ENCODE assay signal across 1 cellular context in the genomic region with DNA sequence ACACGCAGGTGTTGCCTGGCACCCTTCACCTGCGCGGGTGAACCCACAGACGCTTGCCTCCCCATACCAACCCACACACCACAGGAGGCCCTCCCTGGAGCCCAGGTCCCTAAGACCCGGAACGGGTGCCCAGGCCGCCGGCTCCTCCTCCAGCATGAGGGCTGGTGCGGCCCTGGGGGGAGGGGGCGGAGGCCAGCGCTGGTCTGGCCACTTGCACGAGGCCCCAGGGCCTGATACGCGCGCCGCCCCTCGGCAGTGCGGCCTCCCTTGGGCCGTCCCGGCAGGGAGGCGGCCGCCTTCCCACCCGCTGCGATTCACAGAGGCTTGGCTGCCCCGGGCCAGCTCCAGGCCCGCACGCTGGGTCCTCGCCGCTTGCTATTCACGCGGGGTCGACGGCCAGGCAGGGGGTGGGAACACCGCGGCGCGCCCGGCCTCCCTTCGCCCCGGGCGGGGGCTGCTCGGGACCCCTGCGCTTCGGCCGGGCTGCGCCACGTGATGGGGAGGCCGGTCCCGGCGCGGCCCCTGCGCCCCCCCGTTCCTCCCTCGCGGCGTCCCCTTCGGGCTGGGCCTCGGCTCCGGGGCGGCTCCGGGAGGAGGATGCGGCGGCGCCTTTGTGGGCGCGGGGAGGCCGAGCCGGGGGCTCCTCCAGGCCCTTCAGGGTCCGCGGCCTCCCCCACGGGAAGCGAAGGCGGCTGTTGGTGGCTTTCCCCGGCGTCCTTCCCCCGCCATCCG.
TF ChIP-seq lines count a peak whose summit lies in the region.

No MANE protein-coding gene starts in this region.

TF ChIP-seq in HepG2, 621 proteins besides CTCF, POLR2A, EP300 and RAD21 (continued from another document and continues in another):
- TF ChIP-seq, protein P1, sequence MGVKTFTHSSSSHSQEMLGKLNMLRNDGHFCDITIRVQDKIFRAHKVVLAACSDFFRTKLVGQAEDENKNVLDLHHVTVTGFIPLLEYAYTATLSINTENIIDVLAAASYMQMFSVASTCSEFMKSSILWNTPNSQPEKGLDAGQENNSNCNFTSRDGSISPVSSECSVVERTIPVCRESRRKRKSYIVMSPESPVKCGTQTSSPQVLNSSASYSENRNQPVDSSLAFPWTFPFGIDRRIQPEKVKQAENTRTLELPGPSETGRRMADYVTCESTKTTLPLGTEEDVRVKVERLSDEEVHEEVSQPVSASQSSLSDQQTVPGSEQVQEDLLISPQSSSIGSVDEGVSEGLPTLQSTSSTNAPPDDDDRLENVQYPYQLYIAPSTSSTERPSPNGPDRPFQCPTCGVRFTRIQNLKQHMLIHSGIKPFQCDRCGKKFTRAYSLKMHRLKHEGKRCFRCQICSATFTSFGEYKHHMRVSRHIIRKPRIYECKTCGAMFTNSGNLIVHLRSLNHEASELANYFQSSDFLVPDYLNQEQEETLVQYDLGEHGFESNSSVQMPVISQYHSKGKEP (CRISPR knock-in tag; IDR thresholded peaks at IDR 0.05) = no peak
- no peak; the same call in 1 of the 2 replicates for TF ChIP-seq BRCA1 (CRISPR knock-in tag; IDR thresholded peaks at IDR 0.05)
- TF ChIP-seq ZNF7 (CRISPR knock-in tag; IDR thresholded peaks at IDR 0.05) = peak; percentile 2; the same call in 1 of the 2 replicates
- no peak for TF ChIP-seq ETV6 (CRISPR knock-in tag; conservative IDR thresholded peaks at IDR 0.05)
- TF ChIP-seq, protein P2, sequence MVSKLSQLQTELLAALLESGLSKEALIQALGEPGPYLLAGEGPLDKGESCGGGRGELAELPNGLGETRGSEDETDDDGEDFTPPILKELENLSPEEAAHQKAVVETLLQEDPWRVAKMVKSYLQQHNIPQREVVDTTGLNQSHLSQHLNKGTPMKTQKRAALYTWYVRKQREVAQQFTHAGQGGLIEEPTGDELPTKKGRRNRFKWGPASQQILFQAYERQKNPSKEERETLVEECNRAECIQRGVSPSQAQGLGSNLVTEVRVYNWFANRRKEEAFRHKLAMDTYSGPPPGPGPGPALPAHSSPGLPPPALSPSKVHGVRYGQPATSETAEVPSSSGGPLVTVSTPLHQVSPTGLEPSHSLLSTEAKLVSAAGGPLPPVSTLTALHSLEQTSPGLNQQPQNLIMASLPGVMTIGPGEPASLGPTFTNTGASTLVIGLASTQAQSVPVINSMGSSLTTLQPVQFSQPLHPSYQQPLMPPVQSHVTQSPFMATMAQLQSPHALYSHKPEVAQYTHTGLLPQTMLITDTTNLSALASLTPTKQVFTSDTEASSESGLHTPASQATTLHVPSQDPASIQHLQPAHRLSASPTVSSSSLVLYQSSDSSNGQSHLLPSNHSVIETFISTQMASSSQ (IDR thresholded peaks at IDR 0.05; ENCODE audit: low read depth) = no peak
- TF ChIP-seq, protein P2 (CRISPR knock-in tag; IDR thresholded peaks at IDR 0.05; ENCODE audit: borderline replicate concordance) = peak; percentile 42; the same call in 1 of the 2 replicates
- TF ChIP-seq, protein P3, sequence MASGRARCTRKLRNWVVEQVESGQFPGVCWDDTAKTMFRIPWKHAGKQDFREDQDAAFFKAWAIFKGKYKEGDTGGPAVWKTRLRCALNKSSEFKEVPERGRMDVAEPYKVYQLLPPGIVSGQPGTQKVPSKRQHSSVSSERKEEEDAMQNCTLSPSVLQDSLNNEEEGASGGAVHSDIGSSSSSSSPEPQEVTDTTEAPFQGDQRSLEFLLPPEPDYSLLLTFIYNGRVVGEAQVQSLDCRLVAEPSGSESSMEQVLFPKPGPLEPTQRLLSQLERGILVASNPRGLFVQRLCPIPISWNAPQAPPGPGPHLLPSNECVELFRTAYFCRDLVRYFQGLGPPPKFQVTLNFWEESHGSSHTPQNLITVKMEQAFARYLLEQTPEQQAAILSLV (CRISPR knock-in tag; IDR thresholded peaks at IDR 0.05; ENCODE audit: borderline replicate concordance) = no peak
- TF ChIP-seq ZNF367 (CRISPR knock-in tag; IDR thresholded peaks at IDR 0.05; ENCODE audit: borderline replicate concordance) = peak; percentile 18; the same call in 1 of the 2 replicates
- no peak for TF ChIP-seq POLR2AphosphoS5 (IDR thresholded peaks at IDR 0.05; ENCODE audit: low read depth, low read length)
- TF ChIP-seq ZNF749 (CRISPR knock-in tag; IDR thresholded peaks at IDR 0.05; ENCODE audit: borderline replicate concordance) = 0 out of 2 replicates have a peak, but pooled peaks have one; percentile 59
- no peak for TF ChIP-seq MAF1 (CRISPR knock-in tag; IDR thresholded peaks at IDR 0.05; ENCODE audit: borderline replicate concordance)
- TF ChIP-seq MIXL1 (CRISPR knock-in tag; IDR thresholded peaks at IDR 0.05) = no peak
- no peak for TF ChIP-seq GLI4 (CRISPR knock-in tag; IDR thresholded peaks at IDR 0.05; ENCODE audit: borderline replicate concordance)
- TF ChIP-seq ZNF510 (CRISPR knock-in tag; IDR thresholded peaks at IDR 0.05; ENCODE audit: low read depth) = 0 out of 2 replicates have a peak, but pooled peaks have one; percentile 53
- TF ChIP-seq CEBPB (IDR thresholded peaks at IDR 0.05; ENCODE audit: borderline replicate concordance, low read depth, low read length) = no peak
- no peak for TF ChIP-seq AKAP8 (CRISPR knock-in tag; IDR thresholded peaks at IDR 0.05)
- no peak for TF ChIP-seq ZNF878 (CRISPR knock-in tag; IDR thresholded peaks at IDR 0.05)
- TF ChIP-seq PHF8 (CRISPR knock-in tag; IDR thresholded peaks at IDR 0.05) = peak; percentile 72
- TF ChIP-seq ZNF678 (CRISPR knock-in tag; IDR thresholded peaks at IDR 0.05) = peak; percentile 1; the same call in 1 of the 2 replicates
- no peak for TF ChIP-seq ZNF317 (CRISPR knock-in tag; IDR thresholded peaks at IDR 0.05)
- TF ChIP-seq, protein P4, sequence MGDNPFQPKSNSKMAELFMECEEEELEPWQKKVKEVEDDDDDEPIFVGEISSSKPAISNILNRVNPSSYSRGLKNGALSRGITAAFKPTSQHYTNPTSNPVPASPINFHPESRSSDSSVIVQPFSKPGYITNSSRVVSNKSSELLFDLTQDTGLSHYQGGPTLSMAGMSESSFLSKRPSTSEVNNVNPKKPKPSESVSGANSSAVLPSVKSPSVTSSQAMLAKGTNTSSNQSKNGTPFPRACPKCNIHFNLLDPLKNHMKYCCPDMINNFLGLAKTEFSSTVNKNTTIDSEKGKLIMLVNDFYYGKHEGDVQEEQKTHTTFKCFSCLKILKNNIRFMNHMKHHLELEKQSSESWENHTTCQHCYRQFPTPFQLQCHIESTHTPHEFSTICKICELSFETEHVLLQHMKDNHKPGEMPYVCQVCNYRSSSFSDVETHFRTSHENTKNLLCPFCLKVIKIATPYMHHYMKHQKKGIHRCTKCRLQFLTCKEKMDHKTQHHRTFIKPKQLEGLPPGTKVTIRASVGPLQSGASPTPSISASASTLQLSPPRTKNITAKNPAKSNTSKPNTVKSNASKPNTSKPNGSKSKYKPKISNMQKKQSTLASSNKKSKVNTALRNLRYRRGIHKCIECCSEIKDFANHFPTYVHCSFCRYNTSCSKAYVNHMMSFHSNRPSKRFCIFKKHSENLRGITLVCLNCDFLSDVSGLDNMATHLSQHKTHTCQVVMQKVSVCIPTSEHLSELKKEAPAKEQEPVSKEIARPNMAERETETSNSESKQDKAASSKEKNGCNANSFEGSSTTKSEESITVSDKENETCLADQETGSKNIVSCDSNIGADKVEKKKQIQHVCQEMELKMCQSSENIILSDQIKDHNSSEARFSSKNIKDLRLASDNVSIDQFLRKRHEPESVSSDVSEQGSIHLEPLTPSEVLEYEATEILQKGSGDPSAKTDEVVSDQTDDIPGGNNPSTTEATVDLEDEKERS (CRISPR knock-in tag; IDR thresholded peaks at IDR 0.05) = peak; percentile 56; the same call in 1 of the 2 replicates
- TF ChIP-seq, protein P5, sequence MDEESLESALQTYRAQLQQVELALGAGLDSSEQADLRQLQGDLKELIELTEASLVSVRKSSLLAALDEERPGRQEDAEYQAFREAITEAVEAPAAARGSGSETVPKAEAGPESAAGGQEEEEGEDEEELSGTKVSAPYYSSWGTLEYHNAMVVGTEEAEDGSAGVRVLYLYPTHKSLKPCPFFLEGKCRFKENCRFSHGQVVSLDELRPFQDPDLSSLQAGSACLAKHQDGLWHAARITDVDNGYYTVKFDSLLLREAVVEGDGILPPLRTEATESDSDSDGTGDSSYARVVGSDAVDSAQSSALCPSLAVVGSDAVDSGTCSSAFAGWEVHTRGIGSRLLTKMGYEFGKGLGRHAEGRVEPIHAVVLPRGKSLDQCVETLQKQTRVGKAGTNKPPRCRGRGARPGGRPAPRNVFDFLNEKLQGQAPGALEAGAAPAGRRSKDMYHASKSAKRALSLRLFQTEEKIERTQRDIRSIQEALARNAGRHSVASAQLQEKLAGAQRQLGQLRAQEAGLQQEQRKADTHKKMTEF (CRISPR knock-in tag; IDR thresholded peaks at IDR 0.05) = no peak; the same call in 1 of the 2 replicates
- TF ChIP-seq KAT7 (CRISPR knock-in tag; IDR thresholded peaks at IDR 0.05; ENCODE audit: borderline replicate concordance) = no peak; the same call in 1 of the 2 replicates
- no peak; the same call in 1 of the 2 replicates for TF ChIP-seq ZNF430 (CRISPR knock-in tag; IDR thresholded peaks at IDR 0.05)
- TF ChIP-seq, protein P6, sequence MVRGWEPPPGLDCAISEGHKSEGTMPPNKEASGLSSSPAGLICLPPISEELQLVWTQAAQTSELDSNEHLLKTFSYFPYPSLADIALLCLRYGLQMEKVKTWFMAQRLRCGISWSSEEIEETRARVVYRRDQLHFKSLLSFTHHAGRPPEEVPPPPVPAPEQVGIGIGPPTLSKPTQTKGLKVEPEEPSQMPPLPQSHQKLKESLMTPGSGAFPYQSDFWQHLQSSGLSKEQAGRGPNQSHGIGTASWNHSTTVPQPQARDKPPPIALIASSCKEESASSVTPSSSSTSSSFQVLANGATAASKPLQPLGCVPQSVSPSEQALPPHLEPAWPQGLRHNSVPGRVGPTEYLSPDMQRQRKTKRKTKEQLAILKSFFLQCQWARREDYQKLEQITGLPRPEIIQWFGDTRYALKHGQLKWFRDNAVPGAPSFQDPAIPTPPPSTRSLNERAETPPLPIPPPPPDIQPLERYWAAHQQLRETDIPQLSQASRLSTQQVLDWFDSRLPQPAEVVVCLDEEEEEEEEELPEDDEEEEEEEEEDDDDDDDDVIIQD (CRISPR knock-in tag; IDR thresholded peaks at IDR 0.05; ENCODE audit: low read depth) = no peak
- TF ChIP-seq, protein P7, sequence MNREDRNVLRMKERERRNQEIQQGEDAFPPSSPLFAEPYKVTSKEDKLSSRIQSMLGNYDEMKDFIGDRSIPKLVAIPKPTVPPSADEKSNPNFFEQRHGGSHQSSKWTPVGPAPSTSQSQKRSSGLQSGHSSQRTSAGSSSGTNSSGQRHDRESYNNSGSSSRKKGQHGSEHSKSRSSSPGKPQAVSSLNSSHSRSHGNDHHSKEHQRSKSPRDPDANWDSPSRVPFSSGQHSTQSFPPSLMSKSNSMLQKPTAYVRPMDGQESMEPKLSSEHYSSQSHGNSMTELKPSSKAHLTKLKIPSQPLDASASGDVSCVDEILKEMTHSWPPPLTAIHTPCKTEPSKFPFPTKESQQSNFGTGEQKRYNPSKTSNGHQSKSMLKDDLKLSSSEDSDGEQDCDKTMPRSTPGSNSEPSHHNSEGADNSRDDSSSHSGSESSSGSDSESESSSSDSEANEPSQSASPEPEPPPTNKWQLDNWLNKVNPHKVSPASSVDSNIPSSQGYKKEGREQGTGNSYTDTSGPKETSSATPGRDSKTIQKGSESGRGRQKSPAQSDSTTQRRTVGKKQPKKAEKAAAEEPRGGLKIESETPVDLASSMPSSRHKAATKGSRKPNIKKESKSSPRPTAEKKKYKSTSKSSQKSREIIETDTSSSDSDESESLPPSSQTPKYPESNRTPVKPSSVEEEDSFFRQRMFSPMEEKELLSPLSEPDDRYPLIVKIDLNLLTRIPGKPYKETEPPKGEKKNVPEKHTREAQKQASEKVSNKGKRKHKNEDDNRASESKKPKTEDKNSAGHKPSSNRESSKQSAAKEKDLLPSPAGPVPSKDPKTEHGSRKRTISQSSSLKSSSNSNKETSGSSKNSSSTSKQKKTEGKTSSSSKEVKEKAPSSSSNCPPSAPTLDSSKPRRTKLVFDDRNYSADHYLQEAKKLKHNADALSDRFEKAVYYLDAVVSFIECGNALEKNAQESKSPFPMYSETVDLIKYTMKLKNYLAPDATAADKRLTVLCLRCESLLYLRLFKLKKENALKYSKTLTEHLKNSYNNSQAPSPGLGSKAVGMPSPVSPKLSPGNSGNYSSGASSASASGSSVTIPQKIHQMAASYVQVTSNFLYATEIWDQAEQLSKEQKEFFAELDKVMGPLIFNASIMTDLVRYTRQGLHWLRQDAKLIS (CRISPR knock-in tag; IDR thresholded peaks at IDR 0.05) = peak; percentile 71; the same call in 1 of the 2 replicates
- TF ChIP-seq, protein P8, sequence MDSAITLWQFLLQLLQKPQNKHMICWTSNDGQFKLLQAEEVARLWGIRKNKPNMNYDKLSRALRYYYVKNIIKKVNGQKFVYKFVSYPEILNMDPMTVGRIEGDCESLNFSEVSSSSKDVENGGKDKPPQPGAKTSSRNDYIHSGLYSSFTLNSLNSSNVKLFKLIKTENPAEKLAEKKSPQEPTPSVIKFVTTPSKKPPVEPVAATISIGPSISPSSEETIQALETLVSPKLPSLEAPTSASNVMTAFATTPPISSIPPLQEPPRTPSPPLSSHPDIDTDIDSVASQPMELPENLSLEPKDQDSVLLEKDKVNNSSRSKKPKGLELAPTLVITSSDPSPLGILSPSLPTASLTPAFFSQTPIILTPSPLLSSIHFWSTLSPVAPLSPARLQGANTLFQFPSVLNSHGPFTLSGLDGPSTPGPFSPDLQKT (CRISPR knock-in tag; IDR thresholded peaks at IDR 0.05; ENCODE audit: borderline replicate concordance) = no peak
- TF ChIP-seq ZSCAN29 (CRISPR knock-in tag; conservative IDR thresholded peaks at IDR 0.05) = no peak
- no peak for TF ChIP-seq THYN1 (CRISPR knock-in tag; IDR thresholded peaks at IDR 0.05; ENCODE audit: borderline replicate concordance, low read depth)
- no peak for TF ChIP-seq SALL2 (CRISPR knock-in tag; IDR thresholded peaks at IDR 0.05)
- TF ChIP-seq ZNF780A (CRISPR knock-in tag; IDR thresholded peaks at IDR 0.05) = 0 out of 2 replicates have a peak, but pooled peaks have one; percentile 34
- TF ChIP-seq FOXO1 (CRISPR knock-in tag; IDR thresholded peaks at IDR 0.05) = 0 out of 2 replicates have a peak, but pooled peaks have one; percentile 15
- no peak for TF ChIP-seq ZNF792 (CRISPR knock-in tag; IDR thresholded peaks at IDR 0.05)
- TF ChIP-seq HNRNPLL (IDR thresholded peaks at IDR 0.05; ENCODE audit: low read depth, low read length, poor library complexity, severe bottlenecking) = no peak
- TF ChIP-seq U2AF2 (IDR thresholded peaks at IDR 0.05; ENCODE audit: low read depth, low read length) = no peak
